Comparison of ENCODE assay signal across 29 cellular contexts in genomic region chr17:29769225-29769624, GRCh38.
"Had no signal": no experiment of that assay in that cellular context is flagged by ENCODE, and none has a peak within 500 bp of the region (broad histone marks: within the 10 kb centered on the region; RNA-seq: fewer than 3 reads in every experiment).

No MANE protein-coding gene starts in this region.

- H3K27ac ChIP-seq: ascending aorta, cardiac muscle cell, VCaP had no signal

- H3K9me3 ChIP-seq: ascending aorta had no signal

- FAIRE-seq: bronchial epithelial cell, TTC549 had no signal

- DNase-seq: activated B cell treated with CpG ODN at 0.5 μM for 24 hours; activated CD4-positive, alpha-beta memory T cell treated with anti-CD3 and anti-CD28 coated beads for 36 hours; activated CD4-positive, alpha-beta T cell treated with anti-CD3 and anti-CD28 coated beads for 4 hours; activated CD4-positive, alpha-beta T cell treated with anti-CD3 and anti-CD28 coated beads, Interleukin-2, amount 50 U/mL, for 1 hour; activated CD4-positive, alpha-beta T cell treated with anti-CD3 and anti-CD28 coated beads, Interleukin-2, amount 50 U/mL, for 4 hours; activated CD4-positive, CD25-positive, alpha-beta regulatory T cell treated with anti-CD3 and anti-CD28 coated beads, Interleukin-2, amount 50 U/mL, for 72 hours; activated CD8-positive, alpha-beta memory T cell treated with anti-CD3 and anti-CD28 coated beads, Interleukin-2, amount 50 U/mL, for 4 hours; activated CD8-positive, alpha-beta T cell treated with anti-CD3 and anti-CD28 coated beads for 36 hours; activated gamma-delta T cell; activated naive CD4-positive, alpha-beta T cell treated with anti-CD3 and anti-CD28 coated beads, Interleukin-2, amount 10 ng/mL, durations not matched to agents 7 days and 5 days; activated naive CD4-positive, alpha-beta T cell treated with Interleukin-2 at 50 U/mL for 16 hours; activated naive CD8-positive, alpha-beta T cell treated with anti-CD3 and anti-CD28 coated beads, Interleukin-2, amount 10 ng/mL, durations not matched to agents 7 days and 5 days; activated naive CD8-positive, alpha-beta T cell treated with anti-CD3 and anti-CD28 coated beads, Interleukin-2, amount 50 U/mL, for 24 hours; activated T-cell treated with anti-CD3 and anti-CD28 coated beads for 4 hours; activated T-cell treated with anti-CD3 and anti-CD28 coated beads, Interleukin-2, amount 50 U/mL, for 1 hour; activated T-cell treated with anti-CD3 and anti-CD28 coated beads, Interleukin-2, amount 50 U/mL, for 4 hours; activated T-cell treated with anti-CD3 and anti-CD28 coated beads, Interleukin-2, amount 50 U/mL, for 72 hours; amygdala; anterior cingulate cortex; caudate nucleus; cerebellar nuclear complex; T-helper 2 cell; T-helper 9 cell had no signal

- H3K27me3 ChIP-seq: ascending aorta, cardiac muscle cell had no signal

- ATAC-seq: activated CD8-positive, alpha-beta T cell treated with anti-CD3 and anti-CD28 coated beads for 36 hours; activated naive CD8-positive, alpha-beta T cell treated with anti-CD3 and anti-CD28 coated beads, Interleukin-2, amount 50 U/mL, for 24 hours; activated T-cell treated with anti-CD3 and anti-CD28 coated beads, Interleukin-2, amount 50 U/mL, for 4 hours; activated T-cell treated with anti-CD3 and anti-CD28 coated beads, Interleukin-2, amount 50 U/mL, for 72 hours; activated T-helper 17 cell treated with anti-CD3 and anti-CD28 coated beads, Interleukin-2, amount 50 U/mL, for 72 hours had no signal

- H3K4me1 ChIP-seq: ascending aorta had no signal

- H3K4me3 ChIP-seq: ascending aorta, cardiac muscle cell had no signal

- H3K36me3 ChIP-seq: ascending aorta, cardiac muscle cell had no signal
